In genomic region chr15:98983333-98983732, GRCh38 we compare ENCODE assay signal across 8 cellular contexts. TPM values are rescaled to one million over a fixed set of nuclear protein-coding genes. Genes with fewer than 3 reads are reported as not detected.
DNase-seq lines count a peak whose midpoint lies in the region; ATAC-seq and TF ChIP-seq lines count a peak whose summit lies in the region.

No MANE protein-coding gene starts in this region.

- peaks cover 16% of the 10 kb centered on the region for H3K4me1 ChIP-seq in adipocyte (ENCODE audit: control insufficient read depth, insufficient read depth, low read length)

- H3K9me3 Mint-ChIP-seq in activated CD4-positive, alpha-beta T cell treated with anti-CD3 and anti-CD28 coated beads, Interleukin-2, amount 10 ng/mL, durations not matched to agents 7 days and 5 days, result peaks cover 11% of the 10 kb centered on the region

- ATAC-seq in Right ventricle myocardium inferior (peak; percentile 89), GM21723 (IDR thresholded peaks at IDR 0.05; ENCODE audit: unreplicated experiment) (no peak), HG02759 (IDR thresholded peaks at IDR 0.05; ENCODE audit: unreplicated experiment) (no peak), HG03175 (IDR thresholded peaks at IDR 0.05; ENCODE audit: unreplicated experiment) (no peak)

- peaks cover 4% of the 10 kb centered on the region for H3K36me3 Mint-ChIP-seq in activated CD4-positive, alpha-beta T cell treated with anti-CD3 and anti-CD28 coated beads, Interleukin-2, amount 10 ng/mL, durations not matched to agents 7 days and 5 days (ENCODE audit: low read depth)

- POLR2A ChIA-PET in activated CD4-positive, alpha-beta T cell treated with anti-CD3 and anti-CD28 coated beads, Interleukin-2, amount 10 ng/mL, durations not matched to agents 7 days and 5 days (lab: Charles Lee), result no interaction called here

- H3K9ac ChIP-seq in adipocyte (ENCODE audit: low read length), result no peak overlapping the region

- no peaks in the 10 kb centered on the region for H3K4me1 Mint-ChIP-seq in activated CD4-positive, alpha-beta T cell treated with anti-CD3 and anti-CD28 coated beads, Interleukin-2, amount 10 ng/mL, durations not matched to agents 7 days and 5 days

- no peak for TF ChIP-seq CTCF in kidney epithelial cell (IDR thresholded peaks at IDR 0.05; ENCODE audit: insufficient read depth, low read length, poor library complexity, severe bottlenecking)

- H3K36me3 ChIP-seq in adipocyte (ENCODE audit: control insufficient read depth, insufficient read depth, low read length, severe bottlenecking) (no peaks in the 10 kb centered on the region), kidney epithelial cell (ENCODE audit: control insufficient read depth, insufficient read depth, low read length) (no peaks in the 10 kb centered on the region)

- H3K4me3 ChIP-seq in adipocyte (ENCODE audit: low read length) (no peak overlapping the region), kidney epithelial cell (ENCODE audit: low read depth, low read length) (no peak overlapping the region)

- DNase-seq in Right ventricle myocardium inferior (ENCODE audit: missing footprints) (no peak), cardiac septum (ENCODE audit: low spot score) (no peak), adipocyte (ENCODE audit: low read depth) (peak; percentile 77), kidney epithelial cell (ENCODE audit: low read depth) (peak; percentile 38)
- no peak for DNase-seq in activated CD4-positive, alpha-beta T cell treated with anti-CD3 and anti-CD28 coated beads, Interleukin-2, amount 10 ng/mL, durations not matched to agents 7 days and 5 days

- intact Hi-C loops in Right ventricle myocardium inferior (cut with DNase I), result no loop called here
- intact Hi-C loops in cardiac septum (cut with DNase I), result no loop called here

- H3K27me3 ChIP-seq in adipocyte (replicated peaks; ENCODE audit: control insufficient read depth, insufficient read depth, low read length) (no peaks in the 10 kb centered on the region), kidney epithelial cell (ENCODE audit: control insufficient read depth, insufficient read depth, low read length) (no peaks in the 10 kb centered on the region)

- no peaks in the 10 kb centered on the region for H3K9me3 ChIP-seq in adipocyte (ENCODE audit: control insufficient read depth, low read length)

- no peak overlapping the region for H3K4me3 Mint-ChIP-seq in activated CD4-positive, alpha-beta T cell treated with anti-CD3 and anti-CD28 coated beads, Interleukin-2, amount 10 ng/mL, durations not matched to agents 7 days and 5 days

- H3K27me3 Mint-ChIP-seq in activated CD4-positive, alpha-beta T cell treated with anti-CD3 and anti-CD28 coated beads, Interleukin-2, amount 10 ng/mL, durations not matched to agents 7 days and 5 days, result no peaks in the 10 kb centered on the region

- CTCF ChIA-PET in activated CD4-positive, alpha-beta T cell treated with anti-CD3 and anti-CD28 coated beads, Interleukin-2, amount 10 ng/mL, durations not matched to agents 7 days and 5 days (lab: Charles Lee), result interaction anchor here (0.6 kb wide), 1 partner anchor 88 kb away, joined by 4 read pairs; no protein-coding TSS in a partner anchor

- no peak overlapping the region for H3K27ac Mint-ChIP-seq in activated CD4-positive, alpha-beta T cell treated with anti-CD3 and anti-CD28 coated beads, Interleukin-2, amount 10 ng/mL, durations not matched to agents 7 days and 5 days

RNA-seq across cellular contexts. Expression of gene PGPEP1L, which starts 24.3 kb away (rescaled TPM):
- total RNA-seq in Right ventricle myocardium inferior, result 0.57 TPM
- total RNA-seq in cardiac septum, result 2.5 TPM
- 0.21 TPM in 1 of 2 replicates, not detected in the other for total RNA-seq in kidney epithelial cell
- total RNA-seq in activated CD4-positive, alpha-beta T cell treated with anti-CD3 and anti-CD28 coated beads, Interleukin-2, amount 10 ng/mL, durations not matched to agents 7 days and 5 days, result not detected

Comparison
In these comparisons a context has a peak if more than half of its experiments do, and no peak if none do; other contexts are left out.
1. DNase-seq: peak in adipocyte (single experiment) and kidney epithelial cell (single experiment); none in Right ventricle myocardium inferior (single experiment), cardiac septum (single experiment) and activated CD4-positive, alpha-beta T cell treated with anti-CD3 and anti-CD28 coated beads, Interleukin-2, amount 10 ng/mL, durations not matched to agents 7 days and 5 days (single experiment).